ENCODE assay signal across 8 cellular contexts in genomic region chr20:1900321-1900791, GRCh38. TPM values are rescaled to one million over a fixed set of nuclear protein-coding genes. Genes with fewer than 3 reads are reported as not detected.
A peak's percentile ranks its signal among the peaks of the same experiment; 100 is the strongest.
DNase-seq lines count a peak whose midpoint lies in the region; ATAC-seq, FAIRE-seq and TF ChIP-seq lines count a peak whose summit lies in the region.

No MANE protein-coding gene starts in this region.

- DNase-seq in D721Med (ENCODE audit: insufficient read length, low spot score), result peak; percentile 32
- peak; percentile 73 for DNase-seq in HT1080 (ENCODE audit: low read depth)
- peak; percentile 40 to 63 for DNase-seq in SJSA1 (ENCODE audit: low read depth in 1 of 2, low spot score in 2 of 2)
- DNase-seq in fibroblast of lung (ENCODE audit: low read depth in 2 of 2), result peak; percentile 76 to 81
- DNase-seq in stimulated activated naive CD4-positive, alpha-beta T cell treated with Interleukin-2 at 50 U/mL for 16 hours (lab: John Stamatoyannopoulos, UW), result no peak

- no peaks in the 10 kb centered on the region for H4K20me1 ChIP-seq in fibroblast of lung (ENCODE audit: control insufficient read depth, extremely low read depth, insufficient read depth, low read length)

- TF ChIP-seq CTCF in D721Med (IDR thresholded peaks at IDR 0.05; ENCODE audit: insufficient read depth, missing control alignments) (peak; percentile 42), fibroblast of lung (conservative IDR thresholded peaks at IDR 0.05 in 1 of 2, IDR thresholded peaks at IDR 0.05 in 1 of 2; ENCODE audit: low read depth in 1 of 2, low read length in 2 of 2) (peak; percentile 59 to 81), neutrophil (IDR thresholded peaks at IDR 0.05) (no peak)

- no peak overlapping the region for H3K4me3 ChIP-seq in SJSA1
- no peak overlapping the region for H3K4me3 ChIP-seq in fibroblast of lung (replicated peaks in 1 of 4; ENCODE audit: control extremely low read depth in 1 of 4, insufficient read depth in 1 of 4, low read depth in 3 of 4, low read length in 4 of 4)
- no peak overlapping the region for H3K4me3 ChIP-seq in neutrophil (ENCODE audit: low read depth in 1 of 2, low read length in 1 of 2)

- H3K4me1 ChIP-seq in SJSA1 (replicated peaks) (peaks cover 5% of the 10 kb centered on the region), fibroblast of lung (ENCODE audit: control insufficient read depth, extremely low read depth, insufficient read depth, low read length) (peaks cover 2% of the 10 kb centered on the region), neutrophil (ENCODE audit: control insufficient read depth in 1 of 2, insufficient read depth in 1 of 2, low read depth in 1 of 2, low read length in 1 of 2) (peaks cover 52 to 67% of the 10 kb centered on the region in 2 experiments)

- ATAC-seq in HG03432 (IDR thresholded peaks at IDR 0.05; ENCODE audit: unreplicated experiment) (no peak), GM18868 (IDR thresholded peaks at IDR 0.05; ENCODE audit: unreplicated experiment) (no peak)

- FAIRE-seq in D721Med (lab: Jason Lieb, UNC), result no peak

- H3K4me2 ChIP-seq in fibroblast of lung (ENCODE audit: extremely low read depth, insufficient read depth, low read length), result peak overlapping the region; percentile 44

- H3K27me3 ChIP-seq in SJSA1 (replicated peaks), result no peaks in the 10 kb centered on the region
- no peaks in the 10 kb centered on the region for H3K27me3 ChIP-seq in fibroblast of lung (ENCODE audit: control insufficient read depth, insufficient read depth, low read length)
- H3K27me3 ChIP-seq in neutrophil, result no peaks in the 10 kb centered on the region

- H3K79me2 ChIP-seq in fibroblast of lung (ENCODE audit: control insufficient read depth, insufficient read depth, low read length), result peaks cover 66% of the 10 kb centered on the region

- no peak overlapping the region for H3K27ac ChIP-seq in SJSA1
- H3K27ac ChIP-seq in fibroblast of lung (ENCODE audit: insufficient read depth, low read length), result peak overlapping the region; percentile 8
- peak overlapping the region; percentile 57 for H3K27ac ChIP-seq in neutrophil

- H3K36me3 ChIP-seq in SJSA1, result no peaks in the 10 kb centered on the region
- H3K36me3 ChIP-seq in fibroblast of lung (ENCODE audit: control insufficient read depth, insufficient read depth, low read length), result peaks cover 3% of the 10 kb centered on the region
- peaks cover 69% of the 10 kb centered on the region for H3K36me3 ChIP-seq in neutrophil

- H3K9me3 ChIP-seq in SJSA1 (replicated peaks) (no peaks in the 10 kb centered on the region), fibroblast of lung (ENCODE audit: control insufficient read depth, insufficient read depth, low read depth, low read length) (no peaks in the 10 kb centered on the region), neutrophil (no peaks in the 10 kb centered on the region)

- no peak overlapping the region for H2AFZ ChIP-seq in fibroblast of lung (ENCODE audit: low read length)

- H3K9ac ChIP-seq in fibroblast of lung (ENCODE audit: insufficient read depth, low read length), result no peak overlapping the region

RNA-seq across cellular contexts. Expression of gene SIRPA, which starts 5.1 kb away (rescaled TPM):
- 6.1 and 8.9 TPM in 2 replicates for total RNA-seq in HT1080 (2014; rRNA removed; shearing (Covaris generic))
- polyA plus RNA-seq in HT1080 (2015; cell fraction: cytosol; rRNA removed), result 16.9 and 17.0 TPM in 2 replicates
- polyA plus RNA-seq in HT1080 (2015; cell fraction: nucleus; rRNA removed), result 9.9 and 11.1 TPM in 2 replicates
- total RNA-seq in SJSA1 (2014; rRNA removed; shearing (Covaris generic)), result 2.4 and 4.7 TPM in 2 replicates
- total RNA-seq in fibroblast of lung, result 14.1 and 25.1 TPM in 2 replicates
- 26.6 and 50.5 TPM in 2 replicates for polyA plus RNA-seq in fibroblast of lung
- polyA plus RNA-seq in fibroblast of lung (2012), result 35.2 and 60.9 TPM in 2 replicates
- polyA minus RNA-seq in fibroblast of lung (ENCODE audit: low replicate concordance), result 75.8 and 131 TPM in 2 replicates
